Comparison of ENCODE assay signal across 18 cellular contexts in genomic region chr12:5809586-5809985, GRCh38.
"Had no signal": no experiment of that assay in that cellular context is flagged by ENCODE, and none has a peak within 500 bp of the region (broad histone marks: within the 10 kb centered on the region; RNA-seq: fewer than 3 reads in every experiment).

No MANE protein-coding gene starts in this region.

- H3K4me1 ChIP-seq: heart right ventricle had no signal

- ATAC-seq: activated CD4-positive, alpha-beta T cell treated with anti-CD3 and anti-CD28 coated beads for 36 hours; esophagus mucosa; heart right ventricle; left ventricle myocardium superior; right cardiac atrium; stimulated activated naive CD8-positive, alpha-beta T cell treated with anti-CD3 and anti-CD28 coated beads, Interleukin-15, amount 100 ng/mL, for 72 hours; WTC11 had no signal

- H3K4me1 Mint-ChIP-seq: activated CD4-positive, alpha-beta T cell treated with anti-CD3 and anti-CD28 coated beads for 36 hours; activated naive CD8-positive, alpha-beta T cell treated with anti-CD3 and anti-CD28 coated beads for 36 hours; immature natural killer cell; stimulated activated naive CD8-positive, alpha-beta T cell treated with anti-CD3 and anti-CD28 coated beads, Interleukin-15, amount 100 ng/mL, for 72 hours had no signal

- H3K9me3 ChIP-seq: heart right ventricle had no signal

- DNase-seq: activated CD4-positive, alpha-beta T cell treated with anti-CD3 and anti-CD28 coated beads for 36 hours; activated CD4-positive, alpha-beta T cell treated with anti-CD3 and anti-CD28 coated beads, Interleukin-2, amount 50 U/mL, for 48 hours; activated naive CD8-positive, alpha-beta T cell treated with anti-CD3 and anti-CD28 coated beads for 36 hours; effector CD8-positive, alpha-beta T cell; heart right ventricle; immature natural killer cell; left ventricle myocardium superior; right cardiac atrium; small intestine; stimulated activated CD4-positive, alpha-beta T cell treated with anti-CD3 and anti-CD28 coated beads, Interleukin-4, amount 100 ng/mL, for 1 hour; stimulated activated naive CD8-positive, alpha-beta T cell treated with anti-CD3 and anti-CD28 coated beads, Interleukin-15, amount 100 ng/mL, for 72 hours; trophoblast cell had no signal

- H3K4me3 ChIP-seq: cardiac muscle cell, heart right ventricle had no signal

- H3K9me3 Mint-ChIP-seq: activated naive CD8-positive, alpha-beta T cell treated with anti-CD3 and anti-CD28 coated beads for 36 hours; immature natural killer cell; stimulated activated naive CD8-positive, alpha-beta T cell treated with anti-CD3 and anti-CD28 coated beads, Interleukin-15, amount 100 ng/mL, for 72 hours; WTC11 had no signal

- H3K27ac Mint-ChIP-seq: activated CD4-positive, alpha-beta T cell treated with anti-CD3 and anti-CD28 coated beads for 36 hours; activated naive CD8-positive, alpha-beta T cell treated with anti-CD3 and anti-CD28 coated beads for 36 hours; dendritic cell treated with granulocyte-macrophage colony-stimulating factor and Interleukin-4, amounts not matched to agents 40 ng/mL and 50 ng/mL, for 4 days; immature natural killer cell; progenitor cell of endocrine pancreas; stimulated activated naive CD8-positive, alpha-beta T cell treated with anti-CD3 and anti-CD28 coated beads, Interleukin-15, amount 100 ng/mL, for 72 hours; WTC11 had no signal

- H3K36me3 ChIP-seq: cardiac muscle cell had no signal

- FAIRE-seq: small intestine, TTC549 had no signal

- H3K36me3 Mint-ChIP-seq: activated naive CD8-positive, alpha-beta T cell treated with anti-CD3 and anti-CD28 coated beads for 36 hours; immature natural killer cell; WTC11 had no signal

- H3K27me3 Mint-ChIP-seq: dendritic cell treated with granulocyte-macrophage colony-stimulating factor and Interleukin-4, amounts not matched to agents 40 ng/mL and 50 ng/mL, for 4 days; stimulated activated naive CD8-positive, alpha-beta T cell treated with anti-CD3 and anti-CD28 coated beads, Interleukin-15, amount 100 ng/mL, for 72 hours had no signal

- H3K27ac ChIP-seq: cardiac muscle cell, heart right ventricle had no signal

- H3K4me3 Mint-ChIP-seq: activated CD4-positive, alpha-beta T cell treated with anti-CD3 and anti-CD28 coated beads for 36 hours; activated naive CD8-positive, alpha-beta T cell treated with anti-CD3 and anti-CD28 coated beads for 36 hours; dendritic cell treated with granulocyte-macrophage colony-stimulating factor and Interleukin-4, amounts not matched to agents 40 ng/mL and 50 ng/mL, for 4 days; immature natural killer cell; stimulated activated naive CD8-positive, alpha-beta T cell treated with anti-CD3 and anti-CD28 coated beads, Interleukin-15, amount 100 ng/mL, for 72 hours; WTC11 had no signal
